In the genomic region with DNA sequence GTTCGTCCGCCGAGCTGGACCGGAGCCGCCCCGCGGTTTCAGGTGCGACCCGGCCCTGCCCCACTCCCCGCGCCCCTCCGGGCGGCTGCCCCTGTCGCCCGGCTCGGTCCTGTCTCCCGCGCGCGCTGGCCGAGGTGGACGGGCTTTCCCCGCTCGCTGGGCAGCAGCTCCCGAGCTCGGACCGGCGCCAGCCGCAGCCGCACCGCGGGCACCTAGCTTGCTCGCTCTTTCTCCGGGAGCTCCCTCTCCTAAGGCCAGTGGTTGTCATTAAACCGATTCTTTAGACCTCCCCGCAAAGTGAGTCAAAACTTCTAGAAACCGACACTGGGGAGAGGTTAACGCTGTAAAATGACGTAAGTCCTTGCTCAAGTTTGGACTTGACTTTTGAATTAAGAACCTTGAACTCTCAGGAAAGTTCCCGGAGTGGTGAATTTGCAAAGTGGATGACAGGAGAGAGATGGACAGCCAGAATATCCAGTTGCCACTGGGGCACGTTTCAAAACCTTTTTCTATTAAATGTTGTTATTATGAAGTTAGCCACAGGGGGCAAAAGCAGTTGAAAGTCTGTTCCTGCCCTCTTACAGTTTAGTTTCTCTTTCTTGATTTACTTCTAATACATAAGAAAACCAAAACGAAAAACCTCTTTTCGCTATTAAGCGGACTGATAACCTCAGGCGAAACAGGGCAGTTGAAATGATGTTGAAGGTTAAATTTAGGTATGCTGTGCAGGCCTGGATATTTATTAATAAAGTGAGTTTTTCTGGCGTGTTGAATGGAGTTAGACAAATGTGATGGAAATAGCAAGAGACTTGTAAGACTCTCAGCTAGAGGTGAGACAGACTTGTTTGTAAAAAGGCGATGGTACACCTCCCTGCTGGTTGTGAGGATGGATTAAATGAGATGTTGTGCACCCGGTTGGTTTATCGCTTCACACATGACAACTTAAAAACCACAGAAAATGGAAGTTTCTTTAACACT, we compare ENCODE assay signal across 8 cellular contexts. TPM values are rescaled to one million over a fixed set of nuclear protein-coding genes. Genes with fewer than 3 reads are reported as not detected.
DNase-seq lines count a peak whose midpoint lies in the region; ATAC-seq and TF ChIP-seq lines count a peak whose summit lies in the region.

No MANE protein-coding gene starts in this region.

- peak overlapping the region; percentile 93 for H3K4ac ChIP-seq in trophoblast cell (ENCODE audit: low read depth, low read length)

- H2BK12ac ChIP-seq in trophoblast cell (ENCODE audit: low read length): peak overlapping the region; percentile 19

- intact Hi-C loops in heart left ventricle (cut with DNase I): loop anchor here in 8 of 10 donors (1.0 to 10.0 kb wide), 10 partner anchors 57 to 140 kb away; a partner anchor contains a TSS

- H3K23ac ChIP-seq in trophoblast cell (ENCODE audit: low read length): no peak overlapping the region

- peak; percentile 54 to 82 for DNase-seq in HAP-1 (ENCODE audit: low spot score in 2 of 2)
- DNase-seq in amniotic epithelial cell (ENCODE audit: low read depth): peak; percentile 85
- peak; percentile 37 to 82 (median 45) for DNase-seq in heart left ventricle
- DNase-seq in trophoblast cell: peak; percentile 68 to 87
- DNase-seq in GDM1 (lab: John Stamatoyannopoulos, UW): no peak

- in situ Hi-C loops in HAP-1 (cut with MboI; ENCODE audit: low sequenced_read_pairs): no loop called here

- H3K27ac ChIP-seq in heart left ventricle (peak overlapping the region; percentile 83 to 97 (median 94)), trophoblast cell (ENCODE audit: low read depth, low read length) (peak overlapping the region; percentile 42)

- peak overlapping the region; percentile 84 for H2AK5ac ChIP-seq in trophoblast cell (ENCODE audit: low read length)

- H3K27me3 ChIP-seq in HAP-1 (ENCODE audit: low read depth): no peaks in the 10 kb centered on the region
- H3K27me3 ChIP-seq in heart left ventricle: no peaks in the 10 kb centered on the region
- no peaks in the 10 kb centered on the region for H3K27me3 ChIP-seq in trophoblast cell (ENCODE audit: insufficient read depth, low read length)

- peak overlapping the region; percentile 80 for H3K9ac ChIP-seq in trophoblast cell (ENCODE audit: low read length)

- peak overlapping the region; percentile 83 for H4K12ac ChIP-seq in trophoblast cell (ENCODE audit: low read depth, low read length)

- peaks cover 7% of the 10 kb centered on the region for H3K79me2 ChIP-seq in trophoblast cell (ENCODE audit: control insufficient read depth, insufficient read depth, low read length, poor library complexity)

- H3K79me1 ChIP-seq in trophoblast cell (ENCODE audit: low read length): peaks cover 7% of the 10 kb centered on the region

- H4K91ac ChIP-seq in trophoblast cell (ENCODE audit: low read depth, low read length): peak overlapping the region; percentile 77

- H3K4me3 ChIP-seq in HAP-1 (peak overlapping the region; percentile 79), heart left ventricle (peak overlapping the region; percentile 74 to 99 (median 90)), trophoblast cell (ENCODE audit: low read depth, low read length) (peak overlapping the region; percentile 86)

- peak; percentile 86 for ATAC-seq in SK-N-SH treated with all-trans-retinoic acid at 6 μM for 48 hours
- ATAC-seq in heart left ventricle: peak; percentile 49 to 76 (median 68)

- peak overlapping the region; percentile 92 for H2BK5ac ChIP-seq in trophoblast cell (ENCODE audit: low read depth, low read length, poor library complexity)

- no peak for TF ChIP-seq POLR2A in heart left ventricle (IDR thresholded peaks at IDR 0.05)

- peaks cover 6% of the 10 kb centered on the region; the same call in 1 of the 2 replicates for H3K9me3 ChIP-seq in HAP-1
- peaks cover 0 to 23% (median 9%) of the 10 kb centered on the region in 12 donors for H3K9me3 ChIP-seq in heart left ventricle
- peaks cover 1% of the 10 kb centered on the region for H3K9me3 ChIP-seq in trophoblast cell (ENCODE audit: insufficient read depth, low read depth, low read length)

- H3K14ac ChIP-seq in trophoblast cell (ENCODE audit: low read length): peak overlapping the region; percentile 87

- H3K4me1 ChIP-seq in HAP-1 (peaks cover 14% of the 10 kb centered on the region), heart left ventricle (peaks cover 0 to 22% (median 7%) of the 10 kb centered on the region in 12 donors), trophoblast cell (ENCODE audit: control insufficient read depth in 1 of 2, insufficient read depth in 2 of 2, low read length in 2 of 2) (peaks cover 0 to 6% of the 10 kb centered on the region in 2 experiments)

- peak overlapping the region; percentile 92 for H2BK120ac ChIP-seq in trophoblast cell (ENCODE audit: insufficient read depth, low read length, poor library complexity)

- peak overlapping the region; percentile 95 for H2AFZ ChIP-seq in trophoblast cell (ENCODE audit: insufficient read depth, low read length, poor library complexity)

- peak overlapping the region; percentile 96 for H3K18ac ChIP-seq in trophoblast cell (ENCODE audit: low read length)

- H3K36me3 ChIP-seq in HAP-1 (replicated peaks) (peaks cover 5% of the 10 kb centered on the region), heart left ventricle (no peaks in the 10 kb centered on the region), trophoblast cell (ENCODE audit: control insufficient read depth in 1 of 2, insufficient read depth in 2 of 2, low read length in 2 of 2) (peaks cover 0 to 1% of the 10 kb centered on the region in 2 experiments)

- peak overlapping the region; percentile 93 for H4K8ac ChIP-seq in trophoblast cell (ENCODE audit: low read depth, low read length)

- TF ChIP-seq CTCF in GM12872 (IDR thresholded peaks at IDR 0.05; ENCODE audit: insufficient read depth, low read depth, low read length) (peak; percentile 53), LNCAP (IDR thresholded peaks at IDR 0.05) (peak; percentile 36; the same call in 1 of the 2 replicates), heart left ventricle (IDR thresholded peaks at IDR 0.05) (peak; percentile 16 to 66 (median 48))

- H3K4me2 ChIP-seq in trophoblast cell (ENCODE audit: low read length): peak overlapping the region; percentile 90

- WGBS in heart left ventricle, 4 donors: 4 to 9% (median 6%) methylated on average over 22 to 49 of the region's 49 CpGs
- no CpG with 5 or more reads among the region's 49 CpGs for WGBS in trophoblast cell (ENCODE audit: extremely low coverage, insufficient coverage, insufficient read length)

TF ChIP-seq in SK-N-SH treated with all-trans-retinoic acid at 6 μM for 48 hours, 23 proteins besides CTCF, POLR2A, EP300 and RAD21:
- TF ChIP-seq ZNF565 (CRISPR knock-in tag; conservative IDR thresholded peaks at IDR 0.05; ENCODE audit: low read depth) (no peak), TCF4 (CRISPR knock-in tag; IDR thresholded peaks at IDR 0.05; ENCODE audit: borderline replicate concordance) (no peak), CSDC2 (CRISPR knock-in tag; IDR thresholded peaks at IDR 0.05) (no peak), ESRRG (CRISPR knock-in tag; IDR thresholded peaks at IDR 0.05) (no peak), ZNF8 (CRISPR knock-in tag; IDR thresholded peaks at IDR 0.05) (no peak), GLIS3 (CRISPR knock-in tag; IDR thresholded peaks at IDR 0.05) (no peak), ARNTL (CRISPR knock-in tag; IDR thresholded peaks at IDR 0.05; ENCODE audit: borderline replicate concordance, low read depth) (no peak), PPARA (CRISPR knock-in tag; IDR thresholded peaks at IDR 0.05; ENCODE audit: borderline replicate concordance) (no peak), ISL1 (CRISPR knock-in tag; IDR thresholded peaks at IDR 0.05) (no peak), ZC3H10 (CRISPR knock-in tag; IDR thresholded peaks at IDR 0.05) (no peak), OSR1 (CRISPR knock-in tag; IDR thresholded peaks at IDR 0.05) (no peak)
- TF ChIP-seq, protein P1, sequence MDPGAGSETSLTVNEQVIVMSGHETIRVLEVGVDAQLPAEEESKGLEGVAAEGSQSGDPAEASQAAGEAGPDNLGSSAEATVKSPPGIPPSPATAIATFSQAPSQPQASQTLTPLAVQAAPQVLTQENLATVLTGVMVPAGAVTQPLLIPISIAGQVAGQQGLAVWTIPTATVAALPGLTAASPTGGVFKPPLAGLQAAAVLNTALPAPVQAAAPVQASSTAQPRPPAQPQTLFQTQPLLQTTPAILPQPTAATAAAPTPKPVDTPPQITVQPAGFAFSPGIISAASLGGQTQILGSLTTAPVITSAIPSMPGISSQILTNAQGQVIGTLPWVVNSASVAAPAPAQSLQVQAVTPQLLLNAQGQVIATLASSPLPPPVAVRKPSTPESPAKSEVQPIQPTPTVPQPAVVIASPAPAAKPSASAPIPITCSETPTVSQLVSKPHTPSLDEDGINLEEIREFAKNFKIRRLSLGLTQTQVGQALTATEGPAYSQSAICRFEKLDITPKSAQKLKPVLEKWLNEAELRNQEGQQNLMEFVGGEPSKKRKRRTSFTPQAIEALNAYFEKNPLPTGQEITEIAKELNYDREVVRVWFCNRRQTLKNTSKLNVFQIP (CRISPR knock-in tag; IDR thresholded peaks at IDR 0.05; ENCODE audit: borderline replicate concordance, low read depth): no peak
- TF ChIP-seq, protein P2, sequence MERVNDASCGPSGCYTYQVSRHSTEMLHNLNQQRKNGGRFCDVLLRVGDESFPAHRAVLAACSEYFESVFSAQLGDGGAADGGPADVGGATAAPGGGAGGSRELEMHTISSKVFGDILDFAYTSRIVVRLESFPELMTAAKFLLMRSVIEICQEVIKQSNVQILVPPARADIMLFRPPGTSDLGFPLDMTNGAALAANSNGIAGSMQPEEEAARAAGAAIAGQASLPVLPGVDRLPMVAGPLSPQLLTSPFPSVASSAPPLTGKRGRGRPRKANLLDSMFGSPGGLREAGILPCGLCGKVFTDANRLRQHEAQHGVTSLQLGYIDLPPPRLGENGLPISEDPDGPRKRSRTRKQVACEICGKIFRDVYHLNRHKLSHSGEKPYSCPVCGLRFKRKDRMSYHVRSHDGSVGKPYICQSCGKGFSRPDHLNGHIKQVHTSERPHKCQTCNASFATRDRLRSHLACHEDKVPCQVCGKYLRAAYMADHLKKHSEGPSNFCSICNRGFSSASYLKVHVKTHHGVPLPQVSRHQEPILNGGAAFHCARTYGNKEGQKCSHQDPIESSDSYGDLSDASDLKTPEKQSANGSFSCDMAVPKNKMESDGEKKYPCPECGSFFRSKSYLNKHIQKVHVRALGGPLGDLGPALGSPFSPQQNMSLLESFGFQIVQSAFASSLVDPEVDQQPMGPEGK (CRISPR knock-in tag; IDR thresholded peaks at IDR 0.05; ENCODE audit: borderline replicate concordance): no peak

RNA-seq across cellular contexts. Expression of a gene that starts 0.8 kb away (rescaled TPM):
- total RNA-seq in heart left ventricle: 1 to 10 TPM; 1.3 to 6.8 (median 2.6) TPM
- 1 to 10 TPM; 1.4 to 4.3 TPM for polyA plus RNA-seq in heart left ventricle
- 11.4 and 11.5 TPM in 2 replicates for polyA plus RNA-seq in trophoblast cell (2013)
